1 cellular context compared by ENCODE assay signal in the genomic region with DNA sequence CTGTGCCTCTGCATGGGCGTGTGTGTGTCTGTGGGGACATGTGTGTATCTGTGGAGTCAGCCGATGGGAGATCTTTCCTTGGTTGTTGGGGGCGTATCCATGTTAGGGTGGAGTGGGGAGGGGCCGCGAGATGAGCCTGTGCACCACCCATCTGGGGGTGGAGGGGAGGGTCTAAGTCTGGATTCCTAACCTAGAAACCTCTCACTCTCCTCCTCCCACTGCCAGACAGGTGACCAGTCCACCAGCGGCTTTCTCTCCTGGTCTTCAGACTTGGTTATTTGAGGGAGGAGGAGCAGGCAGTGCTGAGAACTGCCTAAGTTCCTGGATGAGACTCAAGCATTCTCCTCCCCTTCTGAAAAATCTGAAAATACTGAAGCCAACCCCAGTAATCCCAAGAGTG.
TF ChIP-seq lines count a peak whose summit lies in the region.

No MANE protein-coding gene starts in this region.

TF ChIP-seq in H1, 55 proteins besides CTCF, POLR2A, EP300 and RAD21:
- TF ChIP-seq TCF12 (IDR thresholded peaks at IDR 0.05; ENCODE audit: low read depth, low read length): no peak
- peak; percentile 53 for TF ChIP-seq EZH2 (IDR thresholded peaks at IDR 0.05; ENCODE audit: low read depth, low read length, severe bottlenecking)
